Comparison of ENCODE assay signal across 18 cellular contexts in the genomic region with DNA sequence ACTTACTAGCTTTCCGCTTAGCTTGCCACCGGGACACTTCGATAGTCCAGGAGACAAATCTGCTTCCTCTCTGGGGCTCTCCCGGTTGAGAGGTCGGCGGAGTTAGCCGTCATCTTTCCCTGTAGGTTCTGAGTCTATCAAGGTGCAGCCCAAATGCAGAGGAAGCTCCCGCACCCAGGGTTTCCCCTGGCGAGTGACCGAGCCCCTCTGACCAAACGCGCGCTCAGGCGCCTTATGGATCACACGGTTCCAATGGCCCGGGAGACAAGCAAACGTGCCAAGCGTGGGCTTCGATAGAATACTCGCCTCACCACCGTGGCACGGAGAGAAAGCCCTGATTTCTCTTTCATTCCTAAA. TPM values are rescaled to one million over a fixed set of nuclear protein-coding genes. Genes with fewer than 3 reads are reported as not detected.
"Had no signal": no experiment of that assay in that cellular context is flagged by ENCODE, and none has a peak within 500 bp of the region (broad histone marks: within the 10 kb centered on the region; RNA-seq: fewer than 3 reads in every experiment).

No MANE protein-coding gene starts in this region.

- H3K4me1 ChIP-seq: parathyroid adenoma had no signal

- H3K9me3 ChIP-seq: neutrophil, sigmoid colon, thyroid gland had no signal

- H3K27ac ChIP-seq: cardiac muscle cell, hepatocyte, neutrophil, parathyroid adenoma, sigmoid colon, thyroid gland had no signal

- H3K27ac Mint-ChIP-seq: activated naive CD8-positive, alpha-beta T cell treated with anti-CD3 and anti-CD28 coated beads for 36 hours; activated T-helper 1 cell treated with anti-CD3 and anti-CD28 coated beads, Interleukin-12 subunit alpha, Interleukin-12 subunit beta, Interleukin-2, Interleukin-4 antibody, amounts not matched to agents 30 ng/mL and 10 ng/mL and 1 ng/mL, durations not matched to agents 14 hours and 24 hours and 36 hours; effector memory CD8-positive, alpha-beta T cell; natural killer cell; stimulated activated naive B cell treated with anti-CD40 and anti-IgM and Interleukin-4, amounts not matched to agents 10 μg/mL and 1 μg/mL and 100 μg/mL, for 72 hours; T-helper 1 cell treated with Interleukin-12 subunit alpha and Interleukin-12 subunit beta and Interleukin-4 antibody, amounts not matched to agents 30 μg/mL and 1 μg/mL, for 36 hours had no signal

- H3K4me3 ChIP-seq: cardiac muscle cell, hepatocyte, sigmoid colon, thyroid gland had no signal

- H3K9me3 Mint-ChIP-seq: activated naive CD8-positive, alpha-beta T cell treated with anti-CD3 and anti-CD28 coated beads for 36 hours; activated T-helper 1 cell treated with anti-CD3 and anti-CD28 coated beads, Interleukin-12 subunit alpha, Interleukin-12 subunit beta, Interleukin-2, Interleukin-4 antibody, amounts not matched to agents 30 ng/mL and 10 ng/mL and 1 ng/mL, durations not matched to agents 14 hours and 24 hours and 36 hours; effector memory CD8-positive, alpha-beta T cell; natural killer cell; stimulated activated naive B cell treated with anti-CD40 and anti-IgM and Interleukin-4, amounts not matched to agents 10 μg/mL and 1 μg/mL and 100 μg/mL, for 72 hours; T-helper 1 cell treated with Interleukin-12 subunit alpha and Interleukin-12 subunit beta and Interleukin-4 antibody, amounts not matched to agents 30 μg/mL and 1 μg/mL, for 36 hours had no signal

- H3K36me3 Mint-ChIP-seq: activated naive CD8-positive, alpha-beta T cell treated with anti-CD3 and anti-CD28 coated beads for 36 hours; natural killer cell; stimulated activated naive B cell treated with anti-CD40 and anti-IgM and Interleukin-4, amounts not matched to agents 10 μg/mL and 1 μg/mL and 100 μg/mL, for 72 hours had no signal

- DNase-seq: activated CD4-positive, alpha-beta T cell treated with anti-CD3 and anti-CD28 coated beads, Interleukin-2, amount 50 U/mL, for 1 hour; activated CD4-positive, CD25-positive, alpha-beta regulatory T cell treated with anti-CD3 and anti-CD28 coated beads, Interleukin-2, amount 50 U/mL, for 72 hours; activated naive CD4-positive, alpha-beta T cell; activated naive CD8-positive, alpha-beta T cell treated with anti-CD3 and anti-CD28 coated beads for 36 hours; activated T-cell treated with anti-CD3 and anti-CD28 coated beads for 4 hours; amniotic stem cell; effector memory CD8-positive, alpha-beta T cell; left cardiac atrium; natural killer cell; sigmoid colon; stimulated activated naive B cell treated with anti-CD40 and anti-IgM and Interleukin-4, amounts not matched to agents 10 μg/mL and 1 μg/mL and 100 μg/mL, for 72 hours had no signal

- H3K4me3 Mint-ChIP-seq: activated naive CD8-positive, alpha-beta T cell treated with anti-CD3 and anti-CD28 coated beads for 36 hours; activated T-helper 1 cell treated with anti-CD3 and anti-CD28 coated beads, Interleukin-12 subunit alpha, Interleukin-12 subunit beta, Interleukin-2, Interleukin-4 antibody, amounts not matched to agents 30 ng/mL and 10 ng/mL and 1 ng/mL, durations not matched to agents 14 hours and 24 hours and 36 hours; effector memory CD8-positive, alpha-beta T cell; natural killer cell; stimulated activated naive B cell treated with anti-CD40 and anti-IgM and Interleukin-4, amounts not matched to agents 10 μg/mL and 1 μg/mL and 100 μg/mL, for 72 hours; T-helper 1 cell treated with Interleukin-12 subunit alpha and Interleukin-12 subunit beta and Interleukin-4 antibody, amounts not matched to agents 30 μg/mL and 1 μg/mL, for 36 hours had no signal

- ATAC-seq: effector memory CD8-positive, alpha-beta T cell; left cardiac atrium; natural killer cell; stimulated activated naive B cell treated with anti-CD40 and anti-IgM and Interleukin-4, amounts not matched to agents 10 μg/mL and 1 μg/mL and 100 μg/mL, for 72 hours had no signal

- H3K4me1 Mint-ChIP-seq: activated naive CD8-positive, alpha-beta T cell treated with anti-CD3 and anti-CD28 coated beads for 36 hours had no signal

- H3K27me3 ChIP-seq: thyroid gland had no signal

- H3K36me3 ChIP-seq: cardiac muscle cell, neutrophil, sigmoid colon, thyroid gland had no signal

RNA-seq across cellular contexts. Expression of gene FOXC1, which starts 15.8 kb away (rescaled TPM):
- total RNA-seq: activated naive CD8-positive, alpha-beta T cell treated with anti-CD3 and anti-CD28 coated beads for 36 hours had no signal
